In the genomic region with DNA sequence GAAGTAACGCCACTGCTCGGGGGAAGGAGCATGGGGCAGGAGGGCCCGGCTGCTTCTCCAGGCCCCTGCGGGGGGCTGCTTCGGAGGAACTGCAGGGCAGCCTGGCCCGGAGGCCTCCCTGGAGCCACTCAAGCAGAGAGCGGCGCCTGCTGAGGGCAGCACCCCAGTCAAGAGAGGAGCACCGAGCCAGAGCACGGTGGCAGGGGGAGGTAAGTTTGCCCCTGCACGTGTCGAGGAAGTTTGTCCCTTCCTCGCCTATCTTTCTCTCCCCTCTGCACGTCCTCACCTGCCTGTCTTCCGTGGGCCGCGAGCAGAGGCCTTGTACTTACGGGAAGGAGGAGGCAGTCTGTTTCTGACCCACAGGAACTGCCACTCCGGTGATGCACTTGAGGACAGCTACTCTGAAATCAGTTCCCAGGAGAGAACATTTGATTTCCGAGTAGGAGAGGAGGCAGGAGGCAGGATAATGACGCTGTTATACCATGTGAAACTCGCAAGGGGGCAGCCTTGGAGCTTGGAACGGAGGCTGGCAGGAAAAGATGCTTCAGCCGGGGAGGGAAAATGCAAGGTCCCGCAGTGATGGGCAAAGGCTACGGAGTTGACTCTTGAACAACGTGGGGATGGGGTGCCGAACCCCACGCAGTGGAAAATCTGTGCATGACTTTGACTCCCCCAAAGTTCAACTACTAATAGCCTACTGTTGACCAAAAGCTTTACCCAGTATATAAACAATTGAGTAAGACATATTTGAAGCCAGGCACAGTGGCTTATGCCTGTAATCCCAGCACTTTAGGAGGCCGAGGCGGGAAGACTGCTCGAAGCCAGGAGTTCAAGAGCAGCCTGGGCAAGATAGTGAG, we compare ENCODE assay signal across 8 cellular contexts. TPM values are rescaled to one million over a fixed set of nuclear protein-coding genes. Genes with fewer than 3 reads are reported as not detected.
DNase-seq lines count a peak whose midpoint lies in the region; ATAC-seq and TF ChIP-seq lines count a peak whose summit lies in the region.

No MANE protein-coding gene starts in this region.

- no peak overlapping the region for H3K27ac Mint-ChIP-seq in activated naive CD8-positive, alpha-beta T cell treated with anti-CD3 and anti-CD28 coated beads for 36 hours

- ATAC-seq in SK-N-SH treated with all-trans-retinoic acid at 6 μM for 48 hours (peak; percentile 89), Right ventricle myocardium inferior (peak; percentile 75), HG03565 (IDR thresholded peaks at IDR 0.05; ENCODE audit: unreplicated experiment) (no peak)

- intact Hi-C loops in Right ventricle myocardium inferior (cut with DNase I) = loop anchor here (1.0 to 5.0 kb wide), 3 partner anchors 116 to 240 kb away; no protein-coding TSS in a partner anchor

- no peaks in the 10 kb centered on the region for H3K36me3 Mint-ChIP-seq in activated naive CD8-positive, alpha-beta T cell treated with anti-CD3 and anti-CD28 coated beads for 36 hours

- DNase-seq in GM04503 (ENCODE audit: low read depth) = peak; percentile 10
- peak; percentile 78 for DNase-seq in NAMALWA (ENCODE audit: low spot score)
- DNase-seq in activated naive CD8-positive, alpha-beta T cell treated with anti-CD3 and anti-CD28 coated beads for 36 hours = peak; percentile 65
- DNase-seq in Right ventricle myocardium inferior (ENCODE audit: missing footprints) = no peak
- DNase-seq in pons (ENCODE audit: low spot score) = peak; percentile 78
- peak; percentile 73 for DNase-seq in ureter (ENCODE audit: low spot score)

- H3K4me1 Mint-ChIP-seq in activated naive CD8-positive, alpha-beta T cell treated with anti-CD3 and anti-CD28 coated beads for 36 hours = peaks cover 15% of the 10 kb centered on the region

- no peak overlapping the region for H3K4me3 Mint-ChIP-seq in activated naive CD8-positive, alpha-beta T cell treated with anti-CD3 and anti-CD28 coated beads for 36 hours

- no peaks in the 10 kb centered on the region for H3K9me3 Mint-ChIP-seq in activated naive CD8-positive, alpha-beta T cell treated with anti-CD3 and anti-CD28 coated beads for 36 hours

- peaks cover 7% of the 10 kb centered on the region for H3K27me3 Mint-ChIP-seq in activated naive CD8-positive, alpha-beta T cell treated with anti-CD3 and anti-CD28 coated beads for 36 hours

TF ChIP-seq in SK-N-SH treated with all-trans-retinoic acid at 6 μM for 48 hours, 23 proteins besides CTCF, POLR2A, EP300 and RAD21:
- TF ChIP-seq CSRNP3 (CRISPR knock-in tag; IDR thresholded peaks at IDR 0.05) (no peak), ZC3H10 (CRISPR knock-in tag; IDR thresholded peaks at IDR 0.05) (no peak)

RNA-seq across cellular contexts. Expression of gene FFAR1, which starts 5.0 kb away (rescaled TPM):
- under 1 TPM in 1 of 2 experiments, not detected in 1; 0.08 TPM for total RNA-seq in activated naive CD8-positive, alpha-beta T cell treated with anti-CD3 and anti-CD28 coated beads for 36 hours
- total RNA-seq in Right ventricle myocardium inferior (not detected), ureter (not detected)

RNA-seq across cellular contexts. Expression of gene FFAR3, which starts 5.6 kb away (rescaled TPM):
- total RNA-seq in activated naive CD8-positive, alpha-beta T cell treated with anti-CD3 and anti-CD28 coated beads for 36 hours = 1 to 10 TPM; 1.2 to 1.3 TPM
- total RNA-seq in Right ventricle myocardium inferior (0.14 TPM), ureter (not detected)

RNA-seq across cellular contexts. Expression of gene GPR42, which starts 18.2 kb away (rescaled TPM):
- under 1 TPM in 1 of 2 experiments, not detected in 1; 0.16 TPM for total RNA-seq in activated naive CD8-positive, alpha-beta T cell treated with anti-CD3 and anti-CD28 coated beads for 36 hours
- not detected for total RNA-seq in Right ventricle myocardium inferior
- total RNA-seq in ureter = not detected

RNA-seq across cellular contexts. Expression of gene CD22, which starts 23.7 kb away (rescaled TPM):
- 1 to 10 TPM; 3.0 to 3.2 TPM for total RNA-seq in activated naive CD8-positive, alpha-beta T cell treated with anti-CD3 and anti-CD28 coated beads for 36 hours
- total RNA-seq in Right ventricle myocardium inferior (0.19 TPM), ureter (4.2 TPM)
